30 cellular contexts compared by ENCODE assay signal in the genomic region with DNA sequence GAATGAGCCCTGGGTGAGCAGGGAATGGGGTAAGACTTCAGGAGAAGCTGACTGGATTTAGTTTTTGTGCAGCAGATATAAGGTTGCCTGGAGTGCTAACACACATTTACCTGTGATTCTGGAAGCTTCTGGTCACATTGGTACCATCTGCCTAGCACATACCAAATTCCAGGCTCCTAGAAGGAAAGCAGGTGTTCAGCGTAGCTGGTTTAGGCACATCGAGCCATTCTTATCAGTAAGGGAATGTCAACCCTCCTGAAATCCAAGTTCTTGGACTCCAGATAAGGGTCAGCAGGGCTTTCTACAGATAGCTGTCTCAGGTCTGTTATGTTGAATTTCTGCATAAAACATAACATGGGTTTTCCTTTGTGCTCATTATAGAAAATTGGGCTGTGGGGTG. TPM values are rescaled to one million over a fixed set of nuclear protein-coding genes. Genes with fewer than 3 reads are reported as not detected.
"Had no signal": no experiment of that assay in that cellular context is flagged by ENCODE, and none has a peak within 500 bp of the region (broad histone marks: within the 10 kb centered on the region; RNA-seq: fewer than 3 reads in every experiment).

No MANE protein-coding gene starts in this region.

- ATAC-seq: stimulated activated effector memory CD8-positive, alpha-beta T cell treated with anti-CD3 and anti-CD28 coated beads, Interleukin-12 subunit alpha, Interleukin-12 subunit beta, amount 100 ng/mL, for 72 hours; stimulated activated memory B cell treated with anti-CD40 and anti-IgM and Interleukin-4, amounts not matched to agents 10 μg/mL and 1 μg/mL and 100 μg/mL, for 72 hours; stimulated activated naive B cell treated with anti-CD40 and anti-IgM and Interleukin-4, amounts not matched to agents 10 μg/mL and 1 μg/mL and 100 μg/mL, for 72 hours; stimulated activated naive CD8-positive, alpha-beta T cell treated with anti-CD3 and anti-CD28 coated beads, Interleukin-15, amount 100 ng/mL, for 72 hours; stimulated activated naive CD8-positive, alpha-beta T cell treated with anti-CD3 and anti-CD28 coated beads, Interleukin-15, Interleukin-2, amounts not matched to agents 100 U/mL and 50 U/mL, for 24 hours; upper lobe of right lung had no signal

- H3K4me1 ChIP-seq: suprapubic skin, testis, thyroid gland, tibial nerve, upper lobe of left lung, uterus, vagina had no signal

- H3K27me3 ChIP-seq: stomach, suprapubic skin, testis, thyroid gland, tibial artery, tibial nerve, transverse colon, upper lobe of left lung, upper lobe of right lung, uterus, vagina had no signal

- DNase-seq: stimulated activated CD4-positive, alpha-beta T cell treated with anti-CD3 and anti-CD28 coated beads, Interleukin-2, amount 100 ng/mL, for 48 hours; stimulated activated CD4-positive, alpha-beta T cell treated with anti-CD3 and anti-CD28 coated beads, Interleukin-4, amount 100 ng/mL, for 1 hour; stimulated activated CD4-positive, alpha-beta T cell treated with anti-CD3 and anti-CD28 coated beads, Interleukin-4, amount 100 ng/mL, for 24 hours; stimulated activated CD4-positive, alpha-beta T cell treated with anti-CD3 and anti-CD28 coated beads, Interleukin-4, amount 100 ng/mL, for 4 hours; stimulated activated CD8-positive, alpha-beta memory T cell treated with anti-CD3 and anti-CD28 coated beads, Interleukin-4, amount 100 ng/mL, for 48 hours; stimulated activated naive B cell treated with anti-CD40 and anti-IgM and Interleukin-4, amounts not matched to agents 10 μg/mL and 1 μg/mL and 100 μg/mL, for 72 hours; stimulated activated naive CD4-positive, alpha-beta T cell; stimulated activated naive CD4-positive, alpha-beta T cell treated with Interleukin-2 at 50 U/mL for 16 hours; stimulated activated naive CD8-positive, alpha-beta T cell treated with anti-CD3 and anti-CD28 coated beads, Interleukin-15, amount 100 ng/mL, for 72 hours; stimulated activated naive CD8-positive, alpha-beta T cell treated with anti-CD3 and anti-CD28 coated beads, Interleukin-15, Interleukin-2, amounts not matched to agents 100 U/mL and 50 U/mL, for 24 hours; stomach; substantia nigra; testis; thyroid gland; tibial artery; transverse colon; upper lobe of left lung; upper lobe of right lung; uterus had no signal

- H3K27me3 Mint-ChIP-seq: stimulated activated memory B cell treated with anti-CD40 and anti-IgM and Interleukin-4, amounts not matched to agents 10 μg/mL and 1 μg/mL and 100 μg/mL, for 72 hours; stimulated activated naive B cell treated with anti-CD40 and anti-IgM and Interleukin-4, amounts not matched to agents 10 μg/mL and 1 μg/mL and 100 μg/mL, for 72 hours; stimulated activated naive CD8-positive, alpha-beta T cell treated with anti-CD3 and anti-CD28 coated beads, Interleukin-15, amount 100 ng/mL, for 72 hours; stimulated activated naive CD8-positive, alpha-beta T cell treated with anti-CD3 and anti-CD28 coated beads, Interleukin-15, Interleukin-2, amounts not matched to agents 100 ng/mL and 50 ng/mL, for 24 hours; type B pancreatic cell had no signal

- H3K27ac ChIP-seq: stomach, suprapubic skin, testis, thoracic aorta, thyroid gland, tibial artery, tibial nerve, transverse colon, upper lobe of left lung, upper lobe of right lung, uterus, vagina had no signal

- H3K36me3 ChIP-seq: uterus had no signal

- H3K4me3 Mint-ChIP-seq: stimulated activated effector memory CD8-positive, alpha-beta T cell treated with anti-CD3 and anti-CD28 coated beads, Interleukin-12 subunit alpha, Interleukin-12 subunit beta, amount 100 ng/mL, for 72 hours; stimulated activated memory B cell treated with anti-CD40 and anti-IgM and Interleukin-4, amounts not matched to agents 10 μg/mL and 1 μg/mL and 100 μg/mL, for 72 hours; stimulated activated naive B cell treated with anti-CD40 and anti-IgM and Interleukin-4, amounts not matched to agents 10 μg/mL and 1 μg/mL and 100 μg/mL, for 72 hours; stimulated activated naive CD8-positive, alpha-beta T cell treated with anti-CD3 and anti-CD28 coated beads, Interleukin-15, amount 100 ng/mL, for 72 hours; stimulated activated naive CD8-positive, alpha-beta T cell treated with anti-CD3 and anti-CD28 coated beads, Interleukin-15, Interleukin-2, amounts not matched to agents 100 ng/mL and 50 ng/mL, for 24 hours; type B pancreatic cell had no signal

- H3K27ac Mint-ChIP-seq: stimulated activated effector memory CD8-positive, alpha-beta T cell treated with anti-CD3 and anti-CD28 coated beads, Interleukin-12 subunit alpha, Interleukin-12 subunit beta, amount 100 ng/mL, for 72 hours; stimulated activated memory B cell treated with anti-CD40 and anti-IgM and Interleukin-4, amounts not matched to agents 10 μg/mL and 1 μg/mL and 100 μg/mL, for 72 hours; stimulated activated naive B cell treated with anti-CD40 and anti-IgM and Interleukin-4, amounts not matched to agents 10 μg/mL and 1 μg/mL and 100 μg/mL, for 72 hours; stimulated activated naive CD8-positive, alpha-beta T cell treated with anti-CD3 and anti-CD28 coated beads, Interleukin-15, amount 100 ng/mL, for 72 hours; stimulated activated naive CD8-positive, alpha-beta T cell treated with anti-CD3 and anti-CD28 coated beads, Interleukin-15, Interleukin-2, amounts not matched to agents 100 ng/mL and 50 ng/mL, for 24 hours; type B pancreatic cell had no signal

- H3K9me3 Mint-ChIP-seq: stimulated activated effector memory CD8-positive, alpha-beta T cell treated with anti-CD3 and anti-CD28 coated beads, Interleukin-12 subunit alpha, Interleukin-12 subunit beta, amount 100 ng/mL, for 72 hours; stimulated activated memory B cell treated with anti-CD40 and anti-IgM and Interleukin-4, amounts not matched to agents 10 μg/mL and 1 μg/mL and 100 μg/mL, for 72 hours; stimulated activated naive B cell treated with anti-CD40 and anti-IgM and Interleukin-4, amounts not matched to agents 10 μg/mL and 1 μg/mL and 100 μg/mL, for 72 hours; stimulated activated naive CD8-positive, alpha-beta T cell treated with anti-CD3 and anti-CD28 coated beads, Interleukin-15, amount 100 ng/mL, for 72 hours; stimulated activated naive CD8-positive, alpha-beta T cell treated with anti-CD3 and anti-CD28 coated beads, Interleukin-15, Interleukin-2, amounts not matched to agents 100 ng/mL and 50 ng/mL, for 24 hours; type B pancreatic cell had no signal

- H3K9me3 ChIP-seq: stomach, suprapubic skin, testis, thoracic aorta, thyroid gland, tibial artery, tibial nerve, transverse colon, upper lobe of left lung, upper lobe of right lung, uterus, vagina had no signal

- H3K4me3 ChIP-seq: stomach, suprapubic skin, testis, thoracic aorta, thyroid gland, tibial artery, tibial nerve, transverse colon, upper lobe of left lung, upper lobe of right lung, uterus, vagina had no signal

RNA-seq across cellular contexts. Expression of gene GPR151, which starts 58.6 kb away (rescaled TPM):
- total RNA-seq: stomach, subcutaneous adipose tissue, suprapubic skin, testis, thoracic aorta, thyroid gland, tibial nerve, transverse colon, upper lobe of left lung, upper lobe of right lung, ureter, urinary bladder, uterus, vagina had no signal
- polyA plus RNA-seq: stomach, urinary bladder had no signal
